22 cellular contexts compared by ENCODE assay signal in genomic region chr2:48525269-48525943, GRCh38. TPM values are rescaled to one million over a fixed set of nuclear protein-coding genes. Genes with fewer than 3 reads are reported as not detected.
DNase-seq lines count a peak whose midpoint lies in the region; ATAC-seq, FAIRE-seq and TF ChIP-seq lines count a peak whose summit lies in the region.
"Had no signal": no experiment of that assay in that cellular context is flagged by ENCODE, and none has a peak within 500 bp of the region (broad histone marks: within the 10 kb centered on the region; RNA-seq: fewer than 3 reads in every experiment).

No MANE protein-coding gene starts in this region.

- TF ChIP-seq CTCF in gastroesophageal sphincter (IDR thresholded peaks at IDR 0.05) (no peak), parathyroid adenoma (IDR thresholded peaks at IDR 0.05) (no peak), transverse colon (IDR thresholded peaks at IDR 0.05) (no peak)

- no peak for FAIRE-seq in GM19239 (lab: Jason Lieb, UNC)
- FAIRE-seq: A549, small intestine, urothelium cell line had no signal

- ATAC-seq in gastroesophageal sphincter (peak; percentile 30), GM21381 (IDR thresholded peaks at IDR 0.05; ENCODE audit: unreplicated experiment) (no peak), HG03095 (IDR thresholded peaks at IDR 0.05; ENCODE audit: unreplicated experiment) (no peak)
- ATAC-seq: A549; activated T-helper 17 cell treated with anti-CD3 and anti-CD28 coated beads, Interleukin-2, amount 50 U/mL, for 72 hours; T-cell had no signal

- H3K4me3 ChIP-seq in gastroesophageal sphincter (no peak overlapping the region), parathyroid adenoma (ENCODE audit: low read depth, low read length) (no peak overlapping the region), transverse colon (no peak overlapping the region)
- H3K4me3 ChIP-seq: A549, adrenal gland had no signal

- H3K4me2 ChIP-seq in parathyroid adenoma (ENCODE audit: low read length), result no peak overlapping the region
- H3K4me2 ChIP-seq: A549 had no signal

- H3K9ac ChIP-seq in parathyroid adenoma, result no peak overlapping the region

- TF ChIP-seq EP300 in gastroesophageal sphincter (IDR thresholded peaks at IDR 0.05), result peak; percentile 58
- peak; percentile 39 for TF ChIP-seq EP300 in transverse colon (IDR thresholded peaks at IDR 0.05; ENCODE audit: low read depth)

- in situ Hi-C loops in transverse colon (cut with MboI; ENCODE audit: low pct_ligation_motif_present in 1 of 4, low pct_unique_long_range_greater_than_20kb in 1 of 4, low sequenced_read_pairs in 3 of 4), result no loop called here

- H3K36me3 ChIP-seq in gastroesophageal sphincter (peaks cover 0 to 20% of the 10 kb centered on the region in 2 donors), parathyroid adenoma (ENCODE audit: control insufficient read depth, insufficient read depth, low read length) (no peaks in the 10 kb centered on the region), transverse colon (no peaks in the 10 kb centered on the region)

- 14 to 49% methylated on average over 3 to 11 of the region's 11 CpGs for WGBS in gastroesophageal sphincter (ENCODE audit: low coverage in 1 of 2), 2 donors
- 60 to 85% methylated on average over 5 to 11 of the region's 11 CpGs for WGBS in transverse colon (ENCODE audit: low coverage in 1 of 2), 2 donors

- intact Hi-C loops in transverse colon (cut with DNase I; ENCODE audit: low total_unique reads), result no loop called here

- H3K27ac ChIP-seq in gastroesophageal sphincter, result peak overlapping the region; percentile 83 to 96 (median 94)
- peak overlapping the region; percentile 55 for H3K27ac ChIP-seq in parathyroid adenoma
- H3K27ac ChIP-seq in transverse colon, result peak overlapping the region; percentile 58 to 96 (median 86)
- H3K27ac ChIP-seq: A549, HL-60, neutrophil had no signal

- H2AFZ ChIP-seq in parathyroid adenoma, result no peak overlapping the region

- H3K4me1 ChIP-seq in gastroesophageal sphincter (peaks cover 0 to 50% (median 17%) of the 10 kb centered on the region in 3 donors), parathyroid adenoma (no peaks in the 10 kb centered on the region), transverse colon (peaks cover 4 to 22% (median 13%) of the 10 kb centered on the region in 4 donors)

- no peaks in the 10 kb centered on the region for H3K9me3 ChIP-seq in gastroesophageal sphincter
- H3K9me3 ChIP-seq in parathyroid adenoma (ENCODE audit: control insufficient read depth, low read length), result no peaks in the 10 kb centered on the region
- no peaks in the 10 kb centered on the region for H3K9me3 ChIP-seq in transverse colon
- H3K9me3 ChIP-seq: A549, adrenal gland, neutrophil had no signal

- DNase-seq in NCI-H748 (lab: John Stamatoyannopoulos, UW; ENCODE audit: unreplicated experiment) (peak; percentile 1), NCI-H748 treated with DMSO at 0.1 percent for 48 hours (lab: John Stamatoyannopoulos, UW) (no peak), transverse colon (no peak), GM19239 (ENCODE audit: insufficient read length, low spot score) (no peak)
- DNase-seq: adrenal gland; CD4-positive, alpha-beta T cell; cerebellar nuclear complex; KBM-7; midbrain; NCI-H1092 treated with DMSO at 0.1 percent for 48 hours; NK-92 treated with Interleukin-12 subunit alpha and Interleukin-12 subunit beta, amount 100 ng/mL, for 24 hours; small intestine; T-cell had no signal

- H3K79me2 ChIP-seq in parathyroid adenoma, result no peaks in the 10 kb centered on the region

- TF ChIP-seq POLR2A in gastroesophageal sphincter (IDR thresholded peaks at IDR 0.05) (no peak), transverse colon (IDR thresholded peaks at IDR 0.05) (no peak)

- no peaks in the 10 kb centered on the region for H3K27me3 ChIP-seq in gastroesophageal sphincter
- no peaks in the 10 kb centered on the region for H3K27me3 ChIP-seq in parathyroid adenoma (ENCODE audit: control insufficient read depth, insufficient read depth, low read length)
- H3K27me3 ChIP-seq in transverse colon, result peaks cover 8% of the 10 kb centered on the region
- H3K27me3 ChIP-seq: adrenal gland had no signal

RNA-seq across cellular contexts. Expression of gene STON1, which starts 4.5 kb away (rescaled TPM):
- 100 to 1,000 TPM; 118 to 263 (median 158) TPM for total RNA-seq in gastroesophageal sphincter
- 10 to 100 TPM; 21.4 to 39.2 (median 27.1) TPM for total RNA-seq in transverse colon
